20 cellular contexts compared by ENCODE assay signal in the genomic region with DNA sequence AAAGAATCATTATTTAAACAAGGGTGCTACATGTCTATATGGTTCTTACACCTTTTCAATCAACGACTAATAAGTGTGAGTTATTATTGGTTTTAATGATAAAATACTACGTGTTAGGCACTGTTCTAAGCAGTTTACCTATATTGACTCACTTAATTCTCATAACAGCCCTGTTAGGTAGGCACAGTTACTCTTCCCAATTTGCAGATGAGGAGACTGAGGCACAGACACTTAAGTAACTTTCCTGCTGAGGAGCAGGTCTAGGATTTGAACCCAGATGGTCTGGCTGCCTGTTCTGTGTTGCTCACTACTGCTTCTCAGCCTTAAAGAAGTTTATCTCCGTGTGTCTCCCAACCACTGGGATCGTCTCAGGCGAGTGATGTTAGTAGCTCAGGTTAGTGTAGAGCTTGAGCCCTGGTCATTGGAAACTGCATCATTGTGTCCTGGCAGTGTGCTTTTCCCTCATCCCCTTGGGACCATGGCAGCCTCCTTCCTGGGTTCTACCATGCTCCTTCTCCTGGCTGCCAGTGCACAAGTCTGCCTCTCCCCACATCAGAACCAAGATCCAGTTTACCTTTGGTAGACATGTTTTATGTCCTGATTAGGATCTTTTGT. TPM values are rescaled to one million over a fixed set of nuclear protein-coding genes. Genes with fewer than 3 reads are reported as not detected.
"Had no signal": no experiment of that assay in that cellular context is flagged by ENCODE, and none has a peak within 500 bp of the region (broad histone marks: within the 10 kb centered on the region; RNA-seq: fewer than 3 reads in every experiment).

No MANE protein-coding gene starts in this region.

- H3K4me3 ChIP-seq: dorsolateral prefrontal cortex, lung, spleen, suprapubic skin, upper lobe of right lung had no signal

- H3K4me1 ChIP-seq: upper lobe of right lung had no signal

- H3K9me3 ChIP-seq: SK-N-SH, spleen, suprapubic skin, upper lobe of right lung had no signal

- H3K9me3 Mint-ChIP-seq: activated naive CD4-positive, alpha-beta T cell treated with anti-CD3 and anti-CD28 coated beads for 36 hours; naive B cell; T-helper 1 cell treated with Interleukin-12 subunit alpha and Interleukin-12 subunit beta and Interleukin-4 antibody, amounts not matched to agents 30 μg/mL and 1 μg/mL, for 36 hours had no signal

- H3K4me3 Mint-ChIP-seq: activated naive CD4-positive, alpha-beta T cell treated with anti-CD3 and anti-CD28 coated beads for 36 hours; naive B cell; T-helper 1 cell treated with Interleukin-12 subunit alpha and Interleukin-12 subunit beta and Interleukin-4 antibody, amounts not matched to agents 30 μg/mL and 1 μg/mL, for 36 hours had no signal

- H3K27ac ChIP-seq: brain microvascular endothelial cell, dorsolateral prefrontal cortex, spleen, suprapubic skin, upper lobe of right lung had no signal

- DNase-seq: activated naive CD4-positive, alpha-beta T cell treated with anti-CD3 and anti-CD28 coated beads for 36 hours; amygdala; brain microvascular endothelial cell; dorsolateral prefrontal cortex; glutamatergic neuron; left cardiac atrium; naive B cell; SK-N-SH; spleen; stimulated activated CD4-positive, alpha-beta T cell treated with anti-CD3 and anti-CD28 coated beads, Interleukin-1b, Interleukin-23, amount 100 ng/mL, for 48 hours; stimulated activated naive CD4-positive, alpha-beta T cell; upper lobe of right lung had no signal

- ATAC-seq: activated CD4-positive, CD25-positive, alpha-beta regulatory T cell treated with anti-CD3 and anti-CD28 coated beads, Interleukin-2, amount 50 U/mL, for 24 hours; esophagus mucosa; left cardiac atrium; sciatic nerve; upper lobe of right lung had no signal

- H3K27ac Mint-ChIP-seq: activated naive CD4-positive, alpha-beta T cell treated with anti-CD3 and anti-CD28 coated beads for 36 hours; T-helper 1 cell treated with Interleukin-12 subunit alpha and Interleukin-12 subunit beta and Interleukin-4 antibody, amounts not matched to agents 30 μg/mL and 1 μg/mL, for 36 hours had no signal

- H3K27me3 ChIP-seq: brain microvascular endothelial cell, dorsolateral prefrontal cortex, spleen, suprapubic skin, upper lobe of right lung had no signal

- H3K27me3 Mint-ChIP-seq: naive B cell had no signal

- H3K36me3 ChIP-seq: brain microvascular endothelial cell, suprapubic skin, upper lobe of right lung had no signal

- H3K4me2 ChIP-seq: SK-N-SH had no signal

- H3K9ac ChIP-seq: SK-N-SH had no signal

RNA-seq across cellular contexts. Expression of a gene that starts 46.7 kb away (rescaled TPM):
- total RNA-seq: chondrocyte, dorsolateral prefrontal cortex, esophagus mucosa, left cardiac atrium, posterior vena cava, sciatic nerve, suprapubic skin had no signal
- polyA plus RNA-seq: SK-N-SH had no signal
